Comparison of ENCODE assay signal across 20 cellular contexts in genomic region chr6:45493761-45494160, GRCh38.
"Had no signal": no experiment of that assay in that cellular context is flagged by ENCODE, and none has a peak within 500 bp of the region (broad histone marks: within the 10 kb centered on the region; RNA-seq: fewer than 3 reads in every experiment).

No MANE protein-coding gene starts in this region.

- H3K9me3 ChIP-seq: colonic mucosa, gastroesophageal sphincter, heart left ventricle, tibial artery had no signal

- H3K27ac Mint-ChIP-seq: mesothelial cell of epicardium, nephron progenitor cell had no signal

- H3K27me3 ChIP-seq: brain microvascular endothelial cell, colonic mucosa, gastroesophageal sphincter, heart left ventricle, tibial artery had no signal

- H3K36me3 Mint-ChIP-seq: mesothelial cell of epicardium had no signal

- H3K4me3 Mint-ChIP-seq: mesothelial cell of epicardium, nephron progenitor cell had no signal

- H3K4me3 ChIP-seq: colonic mucosa, gastroesophageal sphincter, heart left ventricle, lung, tibial artery had no signal

- H3K4me1 ChIP-seq: colonic mucosa, gastroesophageal sphincter, tibial artery had no signal

- H3K9me3 Mint-ChIP-seq: mesothelial cell of epicardium, nephron progenitor cell had no signal

- H3K36me3 ChIP-seq: colonic mucosa, gastroesophageal sphincter, heart left ventricle, tibial artery had no signal

- ATAC-seq: gastroesophageal sphincter; heart left ventricle; left lobe of liver; stimulated activated naive CD8-positive, alpha-beta T cell treated with anti-CD3 and anti-CD28 coated beads, Interleukin-15, Interleukin-2, amounts not matched to agents 100 U/mL and 50 U/mL, for 24 hours had no signal

- H3K27ac ChIP-seq: brain microvascular endothelial cell, colonic mucosa, gastroesophageal sphincter, heart left ventricle, tibial artery had no signal

- DNase-seq: activated CD4-positive, alpha-beta T cell treated with anti-CD3 and anti-CD28 coated beads, Interleukin-2, amount 50 U/mL, for 1 hour; activated CD4-positive, CD25-positive, alpha-beta regulatory T cell treated with anti-CD3 and anti-CD28 coated beads, Interleukin-2, amount 50 U/mL, for 72 hours; activated naive CD4-positive, alpha-beta T cell treated with Interleukin-2 at 50 U/mL for 16 hours; aorta; brain microvascular endothelial cell; central memory CD4-positive, alpha-beta T cell; colonic mucosa; erythroblast; heart left ventricle; kidney; nephron progenitor cell; occipital lobe; posterior cingulate gyrus; stimulated activated naive CD8-positive, alpha-beta T cell treated with anti-CD3 and anti-CD28 coated beads, Interleukin-15, Interleukin-2, amounts not matched to agents 100 U/mL and 50 U/mL, for 24 hours; substantia nigra; tibial artery had no signal
